In the genomic region with DNA sequence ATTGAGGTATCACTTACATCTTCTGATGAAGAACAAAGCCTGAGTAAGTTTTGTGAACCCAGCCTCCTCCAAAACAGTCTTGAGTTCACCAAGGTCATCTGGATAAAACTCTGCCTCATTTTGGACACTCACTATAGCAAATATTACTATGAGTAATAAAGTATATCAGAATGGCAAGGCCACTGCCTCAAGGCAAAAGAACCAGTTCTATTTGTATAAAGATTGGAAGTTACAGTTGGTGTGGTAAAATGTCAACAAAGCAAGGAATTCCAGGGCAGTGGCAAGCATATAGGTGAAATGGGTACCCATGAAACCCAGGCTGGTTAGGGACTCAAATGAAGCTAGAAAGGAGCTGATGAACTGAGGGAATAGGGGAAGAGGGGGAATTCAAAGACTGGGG, we compare ENCODE assay signal across 16 cellular contexts.
"Had no signal": no experiment of that assay in that cellular context is flagged by ENCODE, and none has a peak within 500 bp of the region (broad histone marks: within the 10 kb centered on the region; RNA-seq: fewer than 3 reads in every experiment).

No MANE protein-coding gene starts in this region.

- H3K4me3 Mint-ChIP-seq: activated T-cell treated with anti-CD3 and anti-CD28 coated beads, Interleukin-2, amount 50 U/mL, for 24 hours; nephron progenitor cell; type B pancreatic cell had no signal

- H3K4me1 Mint-ChIP-seq: nephron progenitor cell had no signal

- ATAC-seq: activated CD4-positive, CD25-positive, alpha-beta regulatory T cell treated with anti-CD3 and anti-CD28 coated beads, Interleukin-2, amount 50 U/mL, for 24 hours; psoas muscle; right lobe of liver had no signal

- H3K27ac Mint-ChIP-seq: activated T-cell treated with anti-CD3 and anti-CD28 coated beads, Interleukin-2, amount 50 U/mL, for 24 hours; nephron progenitor cell; type B pancreatic cell had no signal

- H3K9me3 Mint-ChIP-seq: activated T-cell treated with anti-CD3 and anti-CD28 coated beads, Interleukin-2, amount 50 U/mL, for 24 hours; stimulated activated naive CD8-positive, alpha-beta T cell treated with anti-CD3 and anti-CD28 coated beads, Interleukin-15, Interleukin-2, amounts not matched to agents 100 ng/mL and 50 ng/mL, for 24 hours; type B pancreatic cell had no signal

- H3K27me3 Mint-ChIP-seq: stimulated activated naive CD8-positive, alpha-beta T cell treated with anti-CD3 and anti-CD28 coated beads, Interleukin-15, Interleukin-2, amounts not matched to agents 100 ng/mL and 50 ng/mL, for 24 hours; type B pancreatic cell had no signal

- H3K36me3 Mint-ChIP-seq: type B pancreatic cell had no signal

- DNase-seq: activated CD4-positive, alpha-beta T cell treated with anti-CD3 and anti-CD28 coated beads, Interleukin-2, amount 50 U/mL, for 1 hour; activated gamma-delta T cell; activated T-cell treated with anti-CD3 and anti-CD28 coated beads, Interleukin-2, amount 50 U/mL, for 24 hours; caudate nucleus; effector CD8-positive, alpha-beta T cell; foreskin melanocyte; left ventricle myocardium inferior; mesendoderm; nephron progenitor cell; occipital lobe; psoas muscle; right lobe of liver; T1000 had no signal
